ENCODE assay signal across 19 cellular contexts in genomic region chr2:15307526-15307925, GRCh38.
A peak's percentile ranks its signal among the peaks of the same experiment; 100 is the strongest.
DNase-seq lines count a peak whose midpoint lies in the region; ATAC-seq and TF ChIP-seq lines count a peak whose summit lies in the region.
"Had no signal": no experiment of that assay in that cellular context is flagged by ENCODE, and none has a peak within 500 bp of the region (broad histone marks: within the 10 kb centered on the region; RNA-seq: fewer than 3 reads in every experiment).

No MANE protein-coding gene starts in this region.

- H3K4me3 ChIP-seq in choroid plexus epithelial cell (ENCODE audit: low read depth, low read length) (no peak overlapping the region), prostate gland (no peak overlapping the region)

- no peaks in the 10 kb centered on the region for H3K36me3 ChIP-seq in prostate gland

- no peak for TF ChIP-seq POLR2A in prostate gland (IDR thresholded peaks at IDR 0.05)

- H3K27ac ChIP-seq in prostate gland = no peak overlapping the region
- H3K27ac ChIP-seq: 22Rv1 had no signal

- TF ChIP-seq CTCF in choroid plexus epithelial cell (conservative IDR thresholded peaks at IDR 0.05; ENCODE audit: low read depth, low read length) (no peak), prostate gland (IDR thresholded peaks at IDR 0.05) (no peak)

- H3K4me1 ChIP-seq in prostate gland (replicated peaks) = no peaks in the 10 kb centered on the region

- no peaks in the 10 kb centered on the region for H3K27me3 ChIP-seq in prostate gland (replicated peaks; ENCODE audit: insufficient read depth)

- ATAC-seq in HG03354 (IDR thresholded peaks at IDR 0.05; ENCODE audit: poor library complexity, severe bottlenecking, unreplicated experiment) (no peak), GM18867 (IDR thresholded peaks at IDR 0.05; ENCODE audit: unreplicated experiment) (no peak)
- ATAC-seq: SK-N-SH treated with all-trans-retinoic acid at 6 μM for 48 hours had no signal

- intact Hi-C loops in prostate gland (cut with DNase I) = no loop called here

- H3K9me3 ChIP-seq in prostate gland = no peaks in the 10 kb centered on the region

- DNase-seq in NCI-H2107 treated with DMSO at 0.1 percent for 48 hours (lab: John Stamatoyannopoulos, UW; ENCODE audit: unreplicated experiment) = peak; percentile 22
- no peak for DNase-seq in NCI-H2107 (lab: John Stamatoyannopoulos, UW)
- peak; percentile 7 for DNase-seq in NCI-H69 (lab: John Stamatoyannopoulos, UW)
- peak; percentile 56 for DNase-seq in choroid plexus epithelial cell (ENCODE audit: low read depth)
- DNase-seq in prostate gland (ENCODE audit: low spot score) = peak; percentile 30
- DNase-seq in activated naive CD4-positive, alpha-beta T cell treated with Interleukin-2 at 50 U/mL for 16 hours = no peak
- DNase-seq: DND-41, HCEC 1CT, NCI-H1105 treated with DMSO at 0.1 percent for 48 hours, NCI-H1694 treated with DMSO at 0.1 percent for 48 hours, NCI-H2171, NCI-H446, NCI-H748 treated with DMSO at 0.1 percent for 48 hours, RPMI8226, SIG-M5 had no signal

- 37% methylated on average over 2 of the region's 2 CpGs for WGBS in prostate gland

Comparison
In these comparisons a context has a peak if more than half of its experiments do, and no peak if none do; other contexts are left out.
1. DNase-seq: peak in NCI-H2107 treated with DMSO at 0.1 percent for 48 hours (single experiment), NCI-H69 (single experiment), choroid plexus epithelial cell (single experiment) and prostate gland (single experiment); none in NCI-H2107 (single experiment) and activated naive CD4-positive, alpha-beta T cell treated with Interleukin-2 at 50 U/mL for 16 hours (single experiment).